ENCODE assay signal across 8 cellular contexts in the genomic region with DNA sequence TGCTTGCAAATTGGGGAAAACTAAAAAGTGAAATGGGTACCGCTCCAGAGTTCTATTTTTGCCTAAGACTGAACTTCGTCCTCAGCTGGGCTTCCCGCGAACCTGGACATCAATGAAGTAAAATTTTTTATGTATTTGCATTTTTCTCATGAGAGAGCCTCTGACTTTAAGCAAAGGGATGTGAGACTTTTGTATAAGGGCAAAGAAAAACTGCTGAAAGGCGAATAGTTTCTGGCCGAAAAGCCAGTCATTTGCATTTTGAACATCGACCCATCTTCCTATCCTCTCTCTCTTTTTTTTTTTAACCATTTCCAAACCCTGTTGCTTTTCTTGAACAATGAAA. TPM values are rescaled to one million over a fixed set of nuclear protein-coding genes. Genes with fewer than 3 reads are reported as not detected.
DNase-seq lines count a peak whose midpoint lies in the region; ATAC-seq, FAIRE-seq and TF ChIP-seq lines count a peak whose summit lies in the region.

No MANE protein-coding gene starts in this region.

- peak overlapping the region; percentile 64 to 70 for H3K4me3 ChIP-seq in DND-41 (ENCODE audit: low read depth in 1 of 2, low read length in 2 of 2)
- peak overlapping the region; percentile 69 for H3K4me3 ChIP-seq in K562
- peak overlapping the region; percentile 92 to 94 for H3K4me3 ChIP-seq in mucosa of rectum (ENCODE audit: low read length in 2 of 2)

- H3K27me3 ChIP-seq in DND-41 (ENCODE audit: insufficient read depth, low read length, poor library complexity), result no peaks in the 10 kb centered on the region
- H3K27me3 ChIP-seq in K562 (ENCODE audit: control insufficient read depth in 2 of 2, insufficient read depth in 2 of 2, low read length in 2 of 2), result no peaks in the 10 kb centered on the region
- no peaks in the 10 kb centered on the region for H3K27me3 ChIP-seq in mucosa of rectum (ENCODE audit: control insufficient read depth in 2 of 2, insufficient read depth in 2 of 2, low read length in 2 of 2)

- H3K4me2 ChIP-seq in DND-41 (ENCODE audit: insufficient read depth, low read length) (peak overlapping the region; percentile 73), K562 (ENCODE audit: insufficient read depth, low read length) (peak overlapping the region; percentile 83)

- H3K4me1 ChIP-seq in DND-41 (ENCODE audit: insufficient read depth, low read length) (peaks cover 28% of the 10 kb centered on the region), K562 (replicated peaks in 1 of 2; ENCODE audit: control insufficient read depth in 2 of 2, insufficient read depth in 2 of 2, low read length in 2 of 2) (peaks cover 3 to 6% of the 10 kb centered on the region in 2 experiments; a peak in 4 of 5 replicates), mucosa of rectum (ENCODE audit: control insufficient read depth in 2 of 2, insufficient read depth in 2 of 2, low read length in 2 of 2) (peaks cover 7 to 12% of the 10 kb centered on the region in 2 donors)

- peak overlapping the region; percentile 72 for H3K9ac ChIP-seq in DND-41 (ENCODE audit: low read depth, low read length)
- peak overlapping the region; percentile 75 to 96 for H3K9ac ChIP-seq in K562 (ENCODE audit: insufficient read depth in 1 of 2, low read depth in 2 of 2, low read length in 2 of 2)
- peak overlapping the region; percentile 74 to 89 for H3K9ac ChIP-seq in mucosa of rectum (ENCODE audit: low read depth in 1 of 2, low read length in 2 of 2)

- peaks cover 44% of the 10 kb centered on the region for H3K79me2 ChIP-seq in DND-41 (ENCODE audit: insufficient read depth, low read length)
- peaks cover 24% of the 10 kb centered on the region for H3K79me2 ChIP-seq in K562 (ENCODE audit: control insufficient read depth, insufficient read depth, low read length)

- H3K27ac ChIP-seq in DND-41 (ENCODE audit: low read length) (peak overlapping the region; percentile 63), K562 (ENCODE audit: extremely low read depth, low read depth, low read length) (peak overlapping the region; percentile 80), mucosa of rectum (ENCODE audit: low read depth in 2 of 2, low read length in 2 of 2) (peak overlapping the region; percentile 75 to 78)

- intact Hi-C loops in K562 (cut with micrococcal nuclease), result loop anchor here (1.0 to 5.0 kb wide), 2 partner anchors 49 to 109 kb away; a partner anchor contains a TSS

- WGBS in K562 (ENCODE audit: insufficient coverage, low coverage, missing lambda C conversion rate), result 0% methylated on average over 7 of the region's 7 CpGs

- H2AFZ ChIP-seq in DND-41 (ENCODE audit: low read depth, low read length) (peak overlapping the region; percentile 76), K562 (ENCODE audit: low read depth, low read length) (peak overlapping the region; percentile 63)

- CTCF ChIA-PET in K562 (lab: Yijun Ruan, JAX; ENCODE audit: low intra/inter-chr PET ratio), result interaction anchor here (0.6 to 1.8 kb wide), 7 partner anchors 47 to 861 kb away, joined by 3 to 18 read pairs (median 3); a partner anchor contains a TSS

- POLR2A ChIA-PET in K562 (lab: Yijun Ruan, JAX), result interaction anchor here (0.7 to 1.9 kb wide), 3 partner anchors 12 to 34 kb away, joined by 3 to 7 read pairs (median 3); no protein-coding TSS in a partner anchor

- FAIRE-seq in K562 (lab: Jason Lieb, UNC), result no peak

- H3K36me3 ChIP-seq in DND-41 (ENCODE audit: insufficient read depth, low read length) (peaks cover 44% of the 10 kb centered on the region), K562 (ENCODE audit: control insufficient read depth, insufficient read depth, low read length) (peaks cover 41% of the 10 kb centered on the region), mucosa of rectum (ENCODE audit: control insufficient read depth in 2 of 2, insufficient read depth in 2 of 2, low read length in 2 of 2) (peaks cover 31 to 34% of the 10 kb centered on the region in 2 donors)

- TF ChIP-seq RAD21 in K562 (CRISPR knock-in tag; conservative IDR thresholded peaks at IDR 0.05 in 1 of 2, IDR thresholded peaks at IDR 0.05 in 1 of 2), result no peak

- no peak for TF ChIP-seq CTCF in DND-41 (IDR thresholded peaks at IDR 0.05; ENCODE audit: borderline replicate concordance, extremely low read depth, low read length, poor library complexity, severe bottlenecking)
- TF ChIP-seq CTCF in K562 (IDR thresholded peaks at IDR 0.05 in 2 of 3, conservative IDR thresholded peaks at IDR 0.05 in 1 of 3; ENCODE audit: insufficient read depth in 2 of 3, low read depth in 1 of 3, low read length in 3 of 3), result no peak

- H4K20me1 ChIP-seq in DND-41 (ENCODE audit: insufficient read depth, low read length), result peaks cover 4% of the 10 kb centered on the region; the same call in 1 of the 2 replicates
- no peaks in the 10 kb centered on the region for H4K20me1 ChIP-seq in K562 (replicated peaks; ENCODE audit: control insufficient read depth, insufficient read depth, low read length)

- in situ Hi-C loops in K562 (cut with MboI), result loop anchor here (5.0 kb wide), 1 partner anchor 109 kb away; no protein-coding TSS in a partner anchor

- DNase-seq in DND-41 (no peak), K562 (ENCODE audit: extremely low read depth in 1 of 4, low spot score in 3 of 4) (no peak), AG08396 (ENCODE audit: low spot score) (no peak), islet precursor cell (no peak)
- no peak for DNase-seq in stimulated activated CD4-positive, alpha-beta T cell treated with anti-CD3 and anti-CD28 coated beads, Interleukin-12 subunit alpha, Interleukin-12 subunit beta, amount 100 ng/mL, for 4 hours
- no peak for DNase-seq in activated CD4-positive, alpha-beta T cell treated with anti-CD3 and anti-CD28 coated beads for 1 hour

- no peak for TF ChIP-seq EP300 in K562 (IDR thresholded peaks at IDR 0.05; ENCODE audit: low read length)

- H3K9me3 ChIP-seq in DND-41 (ENCODE audit: insufficient read depth, low read length, severe bottlenecking), result no peaks in the 10 kb centered on the region
- H3K9me3 ChIP-seq in K562 (replicated peaks; ENCODE audit: control insufficient read depth, insufficient read depth, low read depth, low read length), result no peaks in the 10 kb centered on the region
- no peaks in the 10 kb centered on the region for H3K9me3 ChIP-seq in mucosa of rectum (ENCODE audit: control insufficient read depth in 2 of 2, low read length in 2 of 2)

- ATAC-seq in DND-41 (ENCODE audit: insufficient read depth, low read depth), result no peak
- ATAC-seq in HG02885 (IDR thresholded peaks at IDR 0.05; ENCODE audit: poor library complexity, unreplicated experiment), result peak; percentile 14
- ATAC-seq in K562, result no peak

- TF ChIP-seq POLR2A in K562 (conservative IDR thresholded peaks at IDR 0.05), result no peak

- no TSS peak for BruUV-seq in K562 (replicated peaks; lab: Mats Ljungman, UMichigan)

- H3K9me1 ChIP-seq in K562 (ENCODE audit: control insufficient read depth, insufficient read depth, low read length), result no peaks in the 10 kb centered on the region

RNA-seq across cellular contexts. Expression of a gene that starts 0.6 kb away (rescaled TPM):
- 64.6 and 120 TPM in 2 replicates for total RNA-seq in K562 (2011; cell fraction: chromatin; rRNA removed; ENCODE audit: low replicate concordance)
- 41.2 and 44.6 TPM in 2 replicates for total RNA-seq in K562 (2011; cell fraction: nucleolus; rRNA removed)
- 67.7 and 74.3 TPM in 2 replicates for total RNA-seq in K562 (2011; cell fraction: nucleoplasm; rRNA removed)
- total RNA-seq in K562 (2014; rRNA removed) (58.6 and 61.2 TPM in 2 replicates), K562 (2014; rRNA removed; fragmentation: Illumina TruSeq; extraction: Trizol) (105 and 120 TPM in 2 replicates), K562 (2015; rRNA removed; fragmentation: Illumina TruSeq; extraction: Trizol) (84.4 and 92.9 TPM in 2 replicates), K562 (2021) (85.7 and 92.1 TPM in 2 replicates)
- polyA plus RNA-seq in K562 (2011; rRNA removed) (120 and 179 TPM in 2 replicates), K562 (2014; fragmentation: Illumina TruSeq; extraction: Trizol) (96.8 and 116 TPM in 2 replicates), K562 (2014; fragmentation: Nextera tagmentation; extraction: Ambion mirVana) (100 to 1,000 TPM; 169 to 209 TPM), K562 (2014; rRNA removed) (90.0 and 108 TPM in 2 replicates)
- 46.2 and 77.3 TPM in 2 replicates for polyA plus RNA-seq in K562 (2011; cell fraction: cytosol; rRNA removed)
- polyA plus RNA-seq in K562 (2011; cell fraction: nucleus; rRNA removed), result 143 and 238 TPM in 2 replicates
- 104 and 147 TPM in 2 replicates for polyA plus RNA-seq in K562 (2012)
- 60.2 and 77.9 TPM in 2 replicates for polyA minus RNA-seq in K562 (2011; rRNA and poly(A)+ RNA removed)
- 19.1 and 40.1 TPM in 2 replicates for polyA minus RNA-seq in K562 (2011; cell fraction: cytosol; rRNA and poly(A)+ RNA removed)
- 22.1 and 32.7 TPM in 2 replicates for polyA minus RNA-seq in K562 (2011; cell fraction: nucleus; rRNA and poly(A)+ RNA removed)

RNA-seq across cellular contexts. Expression of a gene that starts 46.8 kb away (rescaled TPM):
- 55.1 and 197 TPM in 2 replicates for total RNA-seq in K562 (2011; cell fraction: chromatin; rRNA removed; ENCODE audit: low replicate concordance)
- total RNA-seq in K562 (2011; cell fraction: nucleolus; rRNA removed), result 30.4 and 35.0 TPM in 2 replicates
- total RNA-seq in K562 (2011; cell fraction: nucleoplasm; rRNA removed), result 55.2 and 90.0 TPM in 2 replicates
- total RNA-seq in K562 (2014; rRNA removed) (62.5 and 64.6 TPM in 2 replicates), K562 (2014; rRNA removed; fragmentation: Illumina TruSeq; extraction: Trizol) (134 and 141 TPM in 2 replicates), K562 (2015; rRNA removed; fragmentation: Illumina TruSeq; extraction: Trizol) (142 and 152 TPM in 2 replicates), K562 (2021) (82.9 and 92.1 TPM in 2 replicates)
- polyA plus RNA-seq in K562 (2011; rRNA removed) (65.2 and 86.9 TPM in 2 replicates), K562 (2014; fragmentation: Illumina TruSeq; extraction: Trizol) (121 and 157 TPM in 2 replicates), K562 (2014; fragmentation: Nextera tagmentation; extraction: Ambion mirVana) (10 to 100 TPM; 40.2 to 40.4 TPM), K562 (2014; rRNA removed) (97.3 and 118 TPM in 2 replicates)
- polyA plus RNA-seq in K562 (2011; cell fraction: cytosol; rRNA removed), result 11.7 and 12.3 TPM in 2 replicates
- 93.5 and 113 TPM in 2 replicates for polyA plus RNA-seq in K562 (2011; cell fraction: nucleus; rRNA removed)
- polyA plus RNA-seq in K562 (2012), result 49.1 and 68.8 TPM in 2 replicates
- 52.3 and 65.5 TPM in 2 replicates for polyA minus RNA-seq in K562 (2011; rRNA and poly(A)+ RNA removed)
- polyA minus RNA-seq in K562 (2011; cell fraction: cytosol; rRNA and poly(A)+ RNA removed), result 13.1 and 15.6 TPM in 2 replicates
- 42.9 and 53.8 TPM in 2 replicates for polyA minus RNA-seq in K562 (2011; cell fraction: nucleus; rRNA and poly(A)+ RNA removed)

RNA-seq across cellular contexts. Expression of a gene that starts 49.6 kb away (rescaled TPM):
- total RNA-seq in K562 (2011; cell fraction: chromatin; rRNA removed; ENCODE audit: low replicate concordance), result 67.8 and 126 TPM in 2 replicates
- total RNA-seq in K562 (2011; cell fraction: nucleolus; rRNA removed), result 33.0 and 45.1 TPM in 2 replicates
- 84.2 and 96.5 TPM in 2 replicates for total RNA-seq in K562 (2011; cell fraction: nucleoplasm; rRNA removed)
- total RNA-seq in K562 (2014; rRNA removed) (300 and 362 TPM in 2 replicates), K562 (2014; rRNA removed; fragmentation: Illumina TruSeq; extraction: Trizol) (511 and 556 TPM in 2 replicates), K562 (2015; rRNA removed; fragmentation: Illumina TruSeq; extraction: Trizol) (468 and 484 TPM in 2 replicates), K562 (2021) (316 and 323 TPM in 2 replicates)
- polyA plus RNA-seq in K562 (2011; rRNA removed) (247 and 465 TPM in 2 replicates), K562 (2014; fragmentation: Illumina TruSeq; extraction: Trizol) (509 and 567 TPM in 2 replicates), K562 (2014; fragmentation: Nextera tagmentation; extraction: Ambion mirVana) (1,000 to 10,000 TPM in 1 of 2 experiments, 100 to 1,000 TPM in 1; 861 to 1,105 TPM), K562 (2014; rRNA removed) (383 and 534 TPM in 2 replicates)
- polyA plus RNA-seq in K562 (2011; cell fraction: cytosol; rRNA removed), result 128 and 155 TPM in 2 replicates
- polyA plus RNA-seq in K562 (2011; cell fraction: nucleus; rRNA removed), result 85.4 and 98.2 TPM in 2 replicates
- polyA plus RNA-seq in K562 (2012), result 290 and 472 TPM in 2 replicates
- 274 and 443 TPM in 2 replicates for polyA minus RNA-seq in K562 (2011; rRNA and poly(A)+ RNA removed)
- 58.8 and 124 TPM in 2 replicates for polyA minus RNA-seq in K562 (2011; cell fraction: cytosol; rRNA and poly(A)+ RNA removed)
- 18.4 and 35.9 TPM in 2 replicates for polyA minus RNA-seq in K562 (2011; cell fraction: nucleus; rRNA and poly(A)+ RNA removed)
